1 cellular context compared by ENCODE assay signal in the genomic region with DNA sequence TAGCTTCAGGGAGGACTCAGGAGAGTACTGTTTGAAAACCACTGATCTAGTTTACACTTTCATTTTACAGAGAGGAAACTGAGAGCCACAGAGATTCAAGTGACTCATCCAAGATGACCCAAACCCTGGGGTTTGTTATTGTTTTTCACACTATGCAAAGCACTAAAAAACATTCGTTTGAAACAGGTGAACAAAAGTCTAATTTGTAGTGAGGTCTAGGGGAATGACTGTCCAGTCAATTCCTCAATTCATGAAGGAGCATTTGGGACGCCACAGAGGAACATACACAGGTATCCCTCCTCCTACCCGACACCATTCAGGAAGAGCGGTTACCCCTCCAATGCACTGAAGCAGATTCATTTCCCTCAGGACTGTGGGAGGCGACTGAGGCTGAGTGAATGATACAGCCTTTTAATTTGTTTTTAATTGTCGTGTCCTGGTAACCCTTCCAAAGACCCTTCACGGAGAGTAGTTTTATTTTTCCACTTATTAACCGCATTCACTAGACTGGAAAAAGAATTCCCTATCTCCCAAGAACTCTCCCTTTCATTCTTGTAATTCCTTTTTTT.
TF ChIP-seq lines count a peak whose summit lies in the region.

No MANE protein-coding gene starts in this region.

TF ChIP-seq in K562, 482 proteins besides CTCF, POLR2A, EP300 and RAD21 (continued from another document):
- TF ChIP-seq MTA2 (IDR thresholded peaks at IDR 0.05; ENCODE audit: low read depth) (no peak), ZNF609 (CRISPR knock-in tag; IDR thresholded peaks at IDR 0.05; ENCODE audit: borderline replicate concordance) (no peak)
